Comparison of ENCODE assay signal across 20 cellular contexts in the genomic region with DNA sequence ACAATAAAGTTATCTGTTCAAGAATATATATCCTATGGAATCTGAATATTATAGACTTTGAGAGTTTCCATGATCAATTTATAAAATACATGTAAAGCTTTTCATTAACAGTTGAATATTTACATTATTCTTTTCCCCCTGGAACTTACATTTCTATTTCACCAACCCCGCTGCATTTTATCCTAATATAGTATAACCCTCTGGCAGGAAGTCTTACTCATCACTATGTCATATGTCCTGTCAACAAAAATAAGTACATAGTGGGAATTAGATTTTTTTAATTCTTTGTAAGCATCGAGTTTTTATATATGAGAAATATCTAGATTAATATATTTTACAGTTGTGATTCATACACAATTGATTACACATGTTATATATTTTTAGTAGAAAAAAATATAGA.
DNase-seq lines count a peak whose midpoint lies in the region; ATAC-seq and TF ChIP-seq lines count a peak whose summit lies in the region.
"Had no signal": no experiment of that assay in that cellular context is flagged by ENCODE, and none has a peak within 500 bp of the region (broad histone marks: within the 10 kb centered on the region; RNA-seq: fewer than 3 reads in every experiment).

No MANE protein-coding gene starts in this region.

- H3K27me3 ChIP-seq in PC-3 (ENCODE audit: low read length) (no peaks in the 10 kb centered on the region), osteoblast (ENCODE audit: insufficient read depth, low read length) (peaks cover 12% of the 10 kb centered on the region)
- no peaks in the 10 kb centered on the region for H3K27me3 ChIP-seq in CD4-positive, alpha-beta memory T cell (ENCODE audit: insufficient read depth, low read length)
- H3K27me3 ChIP-seq: upper lobe of right lung had no signal

- TF ChIP-seq CTCF in PC-3 (conservative IDR thresholded peaks at IDR 0.05; ENCODE audit: low read depth, low read length): no peak
- no peak for TF ChIP-seq CTCF in osteoblast (IDR thresholded peaks at IDR 0.05; ENCODE audit: extremely low read depth, low read depth, low read length)

- no TSS peak for BruUV-seq in PC-3 (replicated peaks; lab: Mats Ljungman, UMichigan)

- H3F3A ChIP-seq in PC-3 (ENCODE audit: low read length, unreplicated experiment): no peaks in the 10 kb centered on the region

- H4K20me1 ChIP-seq in PC-3 (ENCODE audit: low read length) (no peaks in the 10 kb centered on the region), osteoblast (ENCODE audit: insufficient read depth, low read length) (no peaks in the 10 kb centered on the region)

- no peaks in the 10 kb centered on the region for H3K36me3 ChIP-seq in PC-3 (ENCODE audit: low read depth, low read length)
- no peaks in the 10 kb centered on the region for H3K36me3 ChIP-seq in osteoblast (ENCODE audit: insufficient read depth, low read length)
- H3K36me3 ChIP-seq in CD4-positive, alpha-beta memory T cell (ENCODE audit: insufficient read depth, low read length): no peaks in the 10 kb centered on the region
- H3K36me3 ChIP-seq: left ventricle myocardium inferior, stomach, upper lobe of right lung had no signal

- H3K4me3 Mint-ChIP-seq in CD4-positive, alpha-beta memory T cell: no peak overlapping the region
- H3K4me3 Mint-ChIP-seq: activated naive CD4-positive, alpha-beta T cell treated with anti-CD3 and anti-CD28 coated beads for 36 hours; CD4-positive, CD25-positive, alpha-beta regulatory T cell; H9 had no signal

- H3K9ac ChIP-seq in PC-3 (ENCODE audit: low read length): no peak overlapping the region

- POLR2A ChIA-PET in PC-3 (lab: Charles Lee; ENCODE audit: unreplicated experiment): interaction anchor here (0.7 kb wide), 1 partner anchor 429 kb away, joined by 3 read pairs; no protein-coding TSS in a partner anchor
- POLR2A ChIA-PET in CD4-positive, alpha-beta memory T cell (lab: Charles Lee; ENCODE audit: partially characterized antibody): no interaction called here

- H3K27ac ChIP-seq in PC-3 (ENCODE audit: low read length) (peak overlapping the region; percentile 24; the same call in 1 of the 2 replicates), osteoblast (ENCODE audit: low read depth, low read length) (no peak overlapping the region)
- no peak overlapping the region for H3K27ac ChIP-seq in CD4-positive, alpha-beta memory T cell (ENCODE audit: low read depth, low read length)
- H3K27ac ChIP-seq: left ventricle myocardium inferior, stomach, upper lobe of right lung had no signal

- ATAC-seq in PC-3: peak; percentile 84

- no peaks in the 10 kb centered on the region for H3K9me2 ChIP-seq in PC-3 (replicated peaks; ENCODE audit: low read length)

- intact Hi-C loops in PC-3 (cut with micrococcal nuclease): no loop called here
- intact Hi-C loops in CD4-positive, alpha-beta memory T cell (cut with micrococcal nuclease): no loop called here

- DNase-seq in EL (peak; percentile 57), PC-3 (peak; percentile 61), dermis blood vessel endothelial cell (peak; percentile 28), osteoblast (ENCODE audit: insufficient read length, low spot score, missing footprints) (peak; percentile 79), hippocampal formation (lab: John Stamatoyannopoulos, UW) (no peak), DMS79 (lab: John Stamatoyannopoulos, UW) (no peak), mesenteric fat pad (ENCODE audit: low spot score) (no peak)
- DNase-seq in CD4-positive, alpha-beta memory T cell: no peak
- DNase-seq: activated CD4-positive, alpha-beta T cell treated with anti-CD3 and anti-CD28 coated beads, Interleukin-2, amount 50 U/mL, for 1 hour; activated naive CD4-positive, alpha-beta T cell treated with anti-CD3 and anti-CD28 coated beads for 36 hours; activated T-cell treated with anti-CD3 and anti-CD28 coated beads for 4 hours; CD4-positive, CD25-positive, alpha-beta regulatory T cell; effector CD4-positive, alpha-beta T cell; H9; left ventricle myocardium inferior; MM.1S; NCI-H2029; NCI-H524 treated with DMSO at 0.1 percent for 48 hours; stomach; upper lobe of right lung had no signal

- H3K4me3 ChIP-seq in PC-3 (ENCODE audit: low read length) (peak overlapping the region; percentile 15; the same call in 1 of the 2 replicates), osteoblast (ENCODE audit: insufficient read depth, low read length) (no peak overlapping the region)
- H3K4me3 ChIP-seq in CD4-positive, alpha-beta memory T cell (ENCODE audit: low read length in 2 of 2): no peak overlapping the region
- H3K4me3 ChIP-seq: left ventricle myocardium inferior, stomach, upper lobe of right lung had no signal

- H3K79me2 ChIP-seq in PC-3 (ENCODE audit: low read length) (no peaks in the 10 kb centered on the region), osteoblast (ENCODE audit: insufficient read depth, low read length) (no peaks in the 10 kb centered on the region)

- CTCF ChIA-PET in PC-3 (lab: Charles Lee): no interaction called here
- CTCF ChIA-PET in CD4-positive, alpha-beta memory T cell (lab: Charles Lee; ENCODE audit: partially characterized antibody): interaction anchor here (1.2 kb wide), 1 partner anchor 62 kb away, joined by 3 read pairs; no protein-coding TSS in a partner anchor

- H3K27ac Mint-ChIP-seq in CD4-positive, alpha-beta memory T cell: no peak overlapping the region
- H3K27ac Mint-ChIP-seq: activated naive CD4-positive, alpha-beta T cell treated with anti-CD3 and anti-CD28 coated beads for 36 hours; CD4-positive, CD25-positive, alpha-beta regulatory T cell; H9 had no signal

- H3K9me3 ChIP-seq in PC-3 (ENCODE audit: low read length) (no peaks in the 10 kb centered on the region), osteoblast (ENCODE audit: low read depth, low read length) (no peaks in the 10 kb centered on the region)
- no peaks in the 10 kb centered on the region for H3K9me3 ChIP-seq in CD4-positive, alpha-beta memory T cell (ENCODE audit: control insufficient read depth in 1 of 2, low read length in 2 of 2)
- H3K9me3 ChIP-seq: left ventricle myocardium inferior, stomach, upper lobe of right lung had no signal

- no peaks in the 10 kb centered on the region for H3K36me3 Mint-ChIP-seq in CD4-positive, alpha-beta memory T cell
- H3K36me3 Mint-ChIP-seq: CD4-positive, CD25-positive, alpha-beta regulatory T cell had no signal

- no peaks in the 10 kb centered on the region for H3K9me3 Mint-ChIP-seq in CD4-positive, alpha-beta memory T cell
- H3K9me3 Mint-ChIP-seq: activated naive CD4-positive, alpha-beta T cell treated with anti-CD3 and anti-CD28 coated beads for 36 hours; CD4-positive, CD25-positive, alpha-beta regulatory T cell; H9 had no signal

- H3K4me2 ChIP-seq in PC-3 (ENCODE audit: low read length): peak overlapping the region; percentile 75
- H3K4me2 ChIP-seq in osteoblast (ENCODE audit: insufficient read depth, low read length): no peak overlapping the region

- H2AFZ ChIP-seq in PC-3 (ENCODE audit: low read length) (no peak overlapping the region), osteoblast (ENCODE audit: low read length) (no peak overlapping the region)

- no peaks in the 10 kb centered on the region for H3K4me1 Mint-ChIP-seq in CD4-positive, alpha-beta memory T cell
- H3K4me1 Mint-ChIP-seq: CD4-positive, CD25-positive, alpha-beta regulatory T cell had no signal

- peaks cover 31% of the 10 kb centered on the region for H3K4me1 ChIP-seq in PC-3 (ENCODE audit: insufficient read depth, low read length)
- peaks cover under 1% of the 10 kb centered on the region for H3K4me1 ChIP-seq in osteoblast (ENCODE audit: insufficient read depth, low read length)
- no peaks in the 10 kb centered on the region for H3K4me1 ChIP-seq in CD4-positive, alpha-beta memory T cell (ENCODE audit: insufficient read depth, low read length)
- H3K4me1 ChIP-seq: left ventricle myocardium inferior, stomach, upper lobe of right lung had no signal

- H3K27me3 Mint-ChIP-seq in CD4-positive, alpha-beta memory T cell: peaks cover 0 to 3% of the 10 kb centered on the region in 2 donors

Comparison
In these comparisons a context has a peak if more than half of its experiments do, and no peak if none do; other contexts are left out.
1. DNase-seq: peak in EL (single experiment), PC-3 (single experiment), dermis blood vessel endothelial cell (single experiment) and osteoblast (single experiment); none in hippocampal formation (0 of 2), CD4-positive, alpha-beta memory T cell (0 of 5), DMS79 (single experiment) and mesenteric fat pad (single experiment).